ENCODE assay signal across 13 cellular contexts in the genomic region with DNA sequence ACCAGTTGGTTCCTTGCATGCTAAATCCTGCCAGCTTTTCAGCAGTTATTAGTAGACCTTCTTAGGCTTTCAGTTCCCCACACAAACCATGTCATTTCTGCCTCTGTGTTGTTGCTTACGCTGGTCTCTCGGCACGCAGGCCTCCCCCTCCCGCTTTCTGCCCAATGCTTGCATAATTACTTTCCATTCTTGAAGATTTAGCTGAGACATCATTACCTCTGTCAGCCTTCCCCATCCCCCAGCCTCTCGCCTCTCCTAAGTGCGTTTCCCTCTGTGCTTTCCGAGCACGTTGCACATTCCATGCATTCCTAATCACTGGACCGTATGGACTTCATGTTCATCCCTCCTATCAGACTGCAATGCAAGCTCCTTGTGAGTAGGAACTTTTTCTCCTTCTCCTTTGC. TPM values are rescaled to one million over a fixed set of nuclear protein-coding genes. Genes with fewer than 3 reads are reported as not detected.
DNase-seq lines count a peak whose midpoint lies in the region; ATAC-seq and TF ChIP-seq lines count a peak whose summit lies in the region.
"Had no signal": no experiment of that assay in that cellular context is flagged by ENCODE, and none has a peak within 500 bp of the region (broad histone marks: within the 10 kb centered on the region; RNA-seq: fewer than 3 reads in every experiment).

No MANE protein-coding gene starts in this region.

- peaks cover 4% of the 10 kb centered on the region for H3K4me1 ChIP-seq in stomach smooth muscle (ENCODE audit: control insufficient read depth, insufficient read depth, low read length)
- H3K4me1 ChIP-seq in vagina: peaks cover 7% of the 10 kb centered on the region

- in situ Hi-C loops in astrocyte of the cerebellum (cut with HindIII; ENCODE audit: low sequenced_read_pairs): loop anchor here (5.0 kb wide), 1 partner anchor 66 kb away; no protein-coding TSS in a partner anchor

- no peak overlapping the region for H3K4me3 ChIP-seq in HL-60 (replicated peaks; ENCODE audit: insufficient read depth, low read length)
- peak overlapping the region; percentile 9 for H3K4me3 ChIP-seq in astrocyte of the cerebellum (ENCODE audit: low read depth, low read length)
- H3K4me3 ChIP-seq in stomach smooth muscle (ENCODE audit: low read length in 2 of 2): peak overlapping the region in 1 of 2 donors; percentile 54
- no peak overlapping the region for H3K4me3 ChIP-seq in vagina
- H3K4me3 ChIP-seq: K562 had no signal

- H3K27ac ChIP-seq in HL-60 (replicated peaks) (peak overlapping the region; percentile 6; the same call in 1 of the 2 replicates), stomach smooth muscle (ENCODE audit: low read length) (peak overlapping the region; percentile 70), vagina (no peak overlapping the region)

- TF ChIP-seq CTCF in HL-60 (IDR thresholded peaks at IDR 0.05; ENCODE audit: insufficient read depth, low read length) (no peak), astrocyte of the cerebellum (IDR thresholded peaks at IDR 0.05; ENCODE audit: low read depth, low read length, missing control alignments) (no peak), vagina (IDR thresholded peaks at IDR 0.05) (no peak)

- TF ChIP-seq POLR2A in vagina (IDR thresholded peaks at IDR 0.05): no peak

- DNase-seq in HL-60 (ENCODE audit: low read depth in 1 of 2, low spot score in 1 of 2): peak; percentile 84 to 88
- peak; percentile 72 for DNase-seq in astrocyte of the cerebellum (ENCODE audit: low read depth)
- peak; percentile 95 for DNase-seq in islet precursor cell
- DNase-seq in DMS 273 treated with DMSO at 0.1 percent for 48 hours (lab: John Stamatoyannopoulos, UW): no peak
- DNase-seq in vagina (ENCODE audit: extremely low spot score in 2 of 2): no peak
- no peak for DNase-seq in epidermal melanocyte (ENCODE audit: insufficient read length, low spot score)
- DNase-seq: effector CD8-positive, alpha-beta T cell; NCI-H510A; stimulated activated naive CD8-positive, alpha-beta T cell treated with anti-CD3 and anti-CD28 coated beads, Interleukin-15, amount 100 ng/mL, for 72 hours had no signal

- no peaks in the 10 kb centered on the region for H3K27me3 ChIP-seq in HL-60 (ENCODE audit: insufficient read depth, poor library complexity, severe bottlenecking)
- no peaks in the 10 kb centered on the region for H3K27me3 ChIP-seq in stomach smooth muscle (ENCODE audit: control insufficient read depth in 1 of 2, insufficient read depth in 2 of 2, low read length in 2 of 2)
- no peaks in the 10 kb centered on the region for H3K27me3 ChIP-seq in vagina

- H3K9ac ChIP-seq in stomach smooth muscle (ENCODE audit: low read length in 2 of 2): peak overlapping the region; percentile 17 to 66

- no peak for ATAC-seq in HG03097 (IDR thresholded peaks at IDR 0.05; ENCODE audit: low FRiP score, unreplicated experiment)
- ATAC-seq: K562; stimulated activated naive CD8-positive, alpha-beta T cell treated with anti-CD3 and anti-CD28 coated beads, Interleukin-15, amount 100 ng/mL, for 72 hours had no signal

- H3K9me3 ChIP-seq in stomach smooth muscle (ENCODE audit: control insufficient read depth in 2 of 2, low read length in 2 of 2) (no peaks in the 10 kb centered on the region), vagina (no peaks in the 10 kb centered on the region)

- H3K36me3 ChIP-seq in stomach smooth muscle (ENCODE audit: control insufficient read depth in 2 of 2, insufficient read depth in 2 of 2, low read length in 2 of 2) (peaks cover 27 to 31% of the 10 kb centered on the region in 2 donors), vagina (no peaks in the 10 kb centered on the region)

- intact Hi-C loops in vagina (cut with DNase I): no loop called here

RNA-seq across cellular contexts. Expression of gene TSHB, which starts 26.8 kb away (rescaled TPM):
- not detected for total RNA-seq in vagina
- total RNA-seq: K562, lung microvascular endothelial cell had no signal

RNA-seq across cellular contexts. Expression of gene TSPAN2, which starts 32.9 kb away (rescaled TPM):
- total RNA-seq in vagina: 10.6 TPM
- total RNA-seq: K562 had no signal

Comparison
In these comparisons a context has a peak if more than half of its experiments do, and no peak if none do; other contexts are left out.
1. DNase-seq: peak in HL-60 (2 of 2), astrocyte of the cerebellum (single experiment) and islet precursor cell (single experiment); none in DMS 273 treated with DMSO at 0.1 percent for 48 hours (single experiment), vagina (0 of 2) and epidermal melanocyte (single experiment).